ENCODE assay signal across 1 cellular context in genomic region chr3:48739955-48740823, GRCh38.
A peak's percentile ranks its signal among the peaks of the same experiment; 100 is the strongest.
TF ChIP-seq lines count a peak whose summit lies in the region.

No MANE protein-coding gene starts in this region.

TF ChIP-seq in WTC11, 78 proteins besides CTCF, POLR2A, EP300 and RAD21 (continued from another document):
- TF ChIP-seq ZNF425 (CRISPR knock-in tag; conservative IDR thresholded peaks at IDR 0.05), result no peak
- TF ChIP-seq PREB (CRISPR knock-in tag; IDR thresholded peaks at IDR 0.05; ENCODE audit: borderline replicate concordance), result no peak
- TF ChIP-seq TP53 (CRISPR knock-in tag; IDR thresholded peaks at IDR 0.05), result no peak
- TF ChIP-seq ZMAT4 (CRISPR knock-in tag; IDR thresholded peaks at IDR 0.05), result no peak
- no peak for TF ChIP-seq E2F1 (CRISPR knock-in tag; IDR thresholded peaks at IDR 0.05)
- no peak for TF ChIP-seq TCF7 (CRISPR knock-in tag; IDR thresholded peaks at IDR 0.05; ENCODE audit: low read depth)
- TF ChIP-seq ZNF138 (CRISPR knock-in tag; conservative IDR thresholded peaks at IDR 0.05), result 0 out of 2 replicates have a peak, but pooled peaks have one; percentile 54
